ENCODE assay signal across 8 cellular contexts in genomic region chr1:25819496-25820246, GRCh38. TPM values are rescaled to one million over a fixed set of nuclear protein-coding genes. Genes with fewer than 3 reads are reported as not detected.
DNase-seq lines count a peak whose midpoint lies in the region; ATAC-seq, FAIRE-seq and TF ChIP-seq lines count a peak whose summit lies in the region.

Gene MTFR1L, plus strand, starts transcription at chr1:25819954. Its CDS starts 3,151 bp downstream, at chr1:25823105.

- DNase-seq in GM12892 (ENCODE audit: insufficient read length) (peak; percentile 99), NCI-H1105 (lab: John Stamatoyannopoulos, UW) (peak; percentile 86), T-helper 2 cell (peak; percentile 88 to 95 (median 90)), amygdala (lab: John Stamatoyannopoulos, UW) (peak; percentile 36 to 90 (median 76)), right cardiac atrium (peak; percentile 89 to 96 (median 95)), aorta (peak; percentile 93 to 96)

- under 1% methylated on average over 64 of the region's 64 CpGs for WGBS in right cardiac atrium
- WGBS in aorta, 2 donors: 0 to 1% methylated on average over 53 to 64 of the region's 64 CpGs

- peak within 1 kb of the TSS; percentile 94 for H3K9ac ChIP-seq in rectal smooth muscle tissue (ENCODE audit: low read length)

- TF ChIP-seq POLR2A in GM12892 (IDR thresholded peaks at IDR 0.05; ENCODE audit: low read depth, low read length): peak; percentile 84

- H3K36me3 ChIP-seq in rectal smooth muscle tissue (ENCODE audit: control insufficient read depth, insufficient read depth, low read length) (no peaks in the 10 kb centered on the region), aorta (ENCODE audit: control insufficient read depth in 1 of 2, insufficient read depth in 2 of 2, low read length in 1 of 2) (no peaks in the 10 kb centered on the region)

- H3K4me1 ChIP-seq in right cardiac atrium (ENCODE audit: control insufficient read depth, insufficient read depth, low read length) (peaks cover 14% of the 10 kb centered on the region), rectal smooth muscle tissue (ENCODE audit: control insufficient read depth, insufficient read depth, low read length) (peaks cover 20% of the 10 kb centered on the region), aorta (ENCODE audit: control insufficient read depth in 1 of 2, insufficient read depth in 2 of 2, low read length in 2 of 2) (no peaks in the 10 kb centered on the region)

- H3K9me3 ChIP-seq in right cardiac atrium (ENCODE audit: control insufficient read depth, low read length) (no peaks in the 10 kb centered on the region), aorta (ENCODE audit: control insufficient read depth, low read length) (no peaks in the 10 kb centered on the region)

- peak; percentile 87 for ATAC-seq in HG02610 (IDR thresholded peaks at IDR 0.05; ENCODE audit: unreplicated experiment)
- ATAC-seq in right cardiac atrium: peak; percentile 93
- ATAC-seq in aorta (ENCODE audit: low FRiP score): peak; percentile 94

- no peaks in the 10 kb centered on the region for H3K27me3 ChIP-seq in right cardiac atrium (ENCODE audit: control insufficient read depth, insufficient read depth)
- no peaks in the 10 kb centered on the region for H3K27me3 ChIP-seq in rectal smooth muscle tissue (ENCODE audit: control insufficient read depth, insufficient read depth, low read length)
- H3K27me3 ChIP-seq in aorta (ENCODE audit: control insufficient read depth in 1 of 2, insufficient read depth in 2 of 2, low read length in 1 of 2): no peaks in the 10 kb centered on the region

- peak within 1 kb of the TSS; percentile 90 for H3K27ac ChIP-seq in right cardiac atrium (ENCODE audit: low read length)
- peak within 1 kb of the TSS; percentile 89 for H3K27ac ChIP-seq in rectal smooth muscle tissue (ENCODE audit: low read depth, low read length)
- H3K27ac ChIP-seq in aorta (ENCODE audit: low read depth in 1 of 2, low read length in 2 of 2): peak within 1 kb of the TSS in 1 of 2 donors; percentile 80

- peak; percentile 97 for FAIRE-seq in GM12892 (lab: Jason Lieb, UNC)

- intact Hi-C loops in right cardiac atrium (cut with DNase I) (loop anchor here in 2 of 4 donors (10.0 kb wide), 2 partner anchors 275 to 575 kb away; partner anchors contain the start of genes LDLRAP1 (in 1 of the 2) and RSRP1 (in 1 of the 2)), aorta (cut with DNase I) (loop anchor here (5.0 kb wide), 2 partner anchors 178 to 572 kb away; partner anchors contain the start of genes PAFAH2 (in 2 of the 2) and RSRP1 (in 1 of the 2))

- H3K4me3 ChIP-seq in right cardiac atrium (ENCODE audit: low read length) (peak within 1 kb of the TSS; percentile 88), rectal smooth muscle tissue (ENCODE audit: low read length) (peak within 1 kb of the TSS; percentile 97), aorta (ENCODE audit: low read length in 2 of 2) (peak within 1 kb of the TSS; percentile 77 to 88)

RNA-seq across cellular contexts. Expression of gene MTFR1L, which starts in this region (rescaled TPM):
- 35.9 TPM for polyA plus RNA-seq in GM12892 (2012; ENCODE audit: missing spikeins)
- 100 to 1,000 TPM; 125 to 195 (median 180) TPM for total RNA-seq in right cardiac atrium
- polyA plus RNA-seq in right cardiac atrium: 130 TPM
- total RNA-seq in aorta: 10 to 100 TPM; 54.0 to 59.6 TPM
- 10 to 100 TPM; 52.2 to 72.3 TPM for polyA plus RNA-seq in aorta
